17 cellular contexts compared by ENCODE assay signal in the genomic region with DNA sequence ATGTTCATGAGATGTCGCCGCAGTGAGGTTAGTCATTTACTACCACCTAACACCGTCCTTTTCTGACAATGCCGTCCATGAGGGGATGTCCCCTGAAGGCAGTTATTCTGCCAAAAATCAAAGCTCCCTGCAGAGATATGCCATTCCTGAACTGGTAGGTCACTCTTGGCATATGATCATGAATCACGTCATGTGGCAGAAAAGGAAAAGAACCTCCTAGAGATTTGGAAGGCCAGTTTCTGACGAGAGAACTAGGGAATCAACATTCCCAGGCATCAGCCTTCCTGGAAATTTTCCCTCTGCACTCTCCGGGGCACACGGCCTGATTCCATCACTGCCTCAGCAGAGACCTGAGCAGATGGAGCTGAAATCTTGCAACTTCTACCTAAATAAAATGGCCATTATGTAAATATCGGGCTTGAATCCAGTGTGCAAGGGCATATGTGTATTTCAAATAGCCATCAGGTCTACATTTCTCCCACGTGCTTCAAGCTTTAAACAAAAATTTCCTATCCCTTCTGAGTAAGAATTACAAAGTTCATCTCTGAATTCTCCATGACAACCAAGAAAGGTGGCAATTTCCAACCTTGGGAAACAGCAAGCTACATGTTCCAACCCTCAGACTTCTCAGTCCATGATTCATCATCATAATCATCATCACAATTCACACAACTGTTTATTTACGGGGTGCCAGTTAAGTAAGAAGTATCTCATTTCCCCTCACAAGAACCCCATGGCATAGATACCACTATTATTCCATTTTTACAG. TPM values are rescaled to one million over a fixed set of nuclear protein-coding genes. Genes with fewer than 3 reads are reported as not detected.
A peak's percentile ranks its signal among the peaks of the same experiment; 100 is the strongest.
DNase-seq lines count a peak whose midpoint lies in the region; ATAC-seq and TF ChIP-seq lines count a peak whose summit lies in the region.
"Had no signal": no experiment of that assay in that cellular context is flagged by ENCODE, and none has a peak within 500 bp of the region (broad histone marks: within the 10 kb centered on the region; RNA-seq: fewer than 3 reads in every experiment).

No MANE protein-coding gene starts in this region.

- H3K27ac Mint-ChIP-seq in HFFc6 (peak overlapping the region; percentile 81), T-cell (no peak overlapping the region)
- H3K27ac Mint-ChIP-seq: activated naive CD4-positive, alpha-beta T cell treated with anti-CD3 and anti-CD28 coated beads, Interleukin-2, amount 50 U/mL, for 24 hours; B cell had no signal

- in situ Hi-C loops in ACHN (cut with HindIII; ENCODE audit: low pct_ligation_motif_present, low pct_unique_long_range_greater_than_20kb, low sequenced_read_pairs) (no loop called here), brain microvascular endothelial cell (cut with HindIII; ENCODE audit: low pct_ligation_motif_present, low sequenced_read_pairs) (no loop called here)

- H3K4me2 ChIP-seq in osteoblast (ENCODE audit: insufficient read depth, low read length) = no peak overlapping the region
- H3K4me2 ChIP-seq: KMS-11 had no signal

- H3K36me3 ChIP-seq in brain microvascular endothelial cell (replicated peaks) (no peaks in the 10 kb centered on the region), right atrium auricular region (no peaks in the 10 kb centered on the region), osteoblast (ENCODE audit: insufficient read depth, low read length) (no peaks in the 10 kb centered on the region)
- H3K36me3 ChIP-seq: suprapubic skin had no signal

- peaks cover 10% of the 10 kb centered on the region for H3K4me1 Mint-ChIP-seq in HFFc6 (ENCODE audit: low read depth)
- H3K4me1 Mint-ChIP-seq in T-cell = no peaks in the 10 kb centered on the region
- H3K4me1 Mint-ChIP-seq: activated naive CD4-positive, alpha-beta T cell treated with anti-CD3 and anti-CD28 coated beads, Interleukin-2, amount 50 U/mL, for 24 hours; B cell had no signal

- H3K27me3 ChIP-seq in brain microvascular endothelial cell (replicated peaks) = no peaks in the 10 kb centered on the region
- H3K27me3 ChIP-seq in right atrium auricular region = no peaks in the 10 kb centered on the region
- no peaks in the 10 kb centered on the region for H3K27me3 ChIP-seq in osteoblast (ENCODE audit: insufficient read depth, low read length)
- H3K27me3 ChIP-seq: suprapubic skin had no signal

- no peaks in the 10 kb centered on the region for H3K27me3 Mint-ChIP-seq in HFFc6 (ENCODE audit: insufficient read depth)
- H3K27me3 Mint-ChIP-seq in T-cell = peaks cover 0 to 6% of the 10 kb centered on the region in 2 donors

- H3K79me2 ChIP-seq in osteoblast (ENCODE audit: insufficient read depth, low read length) = no peaks in the 10 kb centered on the region

- H3K4me3 ChIP-seq in brain microvascular endothelial cell (ENCODE audit: low read depth, low read length) = no peak overlapping the region
- no peak overlapping the region for H3K4me3 ChIP-seq in right atrium auricular region
- no peak overlapping the region for H3K4me3 ChIP-seq in osteoblast (ENCODE audit: insufficient read depth, low read length)
- H3K4me3 ChIP-seq: suprapubic skin had no signal

- H4K20me1 ChIP-seq in osteoblast (ENCODE audit: insufficient read depth, low read length) = no peaks in the 10 kb centered on the region

- H3K36me3 Mint-ChIP-seq in HFFc6 (ENCODE audit: low read depth) (no peaks in the 10 kb centered on the region), T-cell (no peaks in the 10 kb centered on the region)
- H3K36me3 Mint-ChIP-seq: activated naive CD4-positive, alpha-beta T cell treated with anti-CD3 and anti-CD28 coated beads, Interleukin-2, amount 50 U/mL, for 24 hours had no signal

- CTCF ChIA-PET in T-cell (lab: Charles Lee) = no interaction called here

- no peaks in the 10 kb centered on the region; the same call in 1 of the 2 replicates for H3K9me3 Mint-ChIP-seq in HFFc6
- H3K9me3 Mint-ChIP-seq in T-cell = no peaks in the 10 kb centered on the region
- H3K9me3 Mint-ChIP-seq: activated naive CD4-positive, alpha-beta T cell treated with anti-CD3 and anti-CD28 coated beads, Interleukin-2, amount 50 U/mL, for 24 hours had no signal

- H3K9me3 ChIP-seq in right atrium auricular region = no peaks in the 10 kb centered on the region
- no peaks in the 10 kb centered on the region for H3K9me3 ChIP-seq in osteoblast (ENCODE audit: low read depth, low read length)
- H3K9me3 ChIP-seq: suprapubic skin had no signal

- POLR2A ChIA-PET in T-cell (lab: Charles Lee) = interaction anchor here in 1 of 2 donors (0.6 kb wide), 1 partner anchor 905 kb away, joined by 3 read pairs; no protein-coding TSS in a partner anchor

- H3K4me1 ChIP-seq in right atrium auricular region (peaks cover 0 to 12% of the 10 kb centered on the region in 2 donors), osteoblast (ENCODE audit: insufficient read depth, low read length) (no peaks in the 10 kb centered on the region)
- H3K4me1 ChIP-seq: suprapubic skin had no signal

- ATAC-seq in T-cell (replicated peaks in 1 of 4) = no peak

- no peak overlapping the region for H2AFZ ChIP-seq in osteoblast (ENCODE audit: low read length)

- peak overlapping the region; percentile 26 for H3K27ac ChIP-seq in brain microvascular endothelial cell
- peak overlapping the region; percentile 40 to 76 for H3K27ac ChIP-seq in right atrium auricular region
- no peak overlapping the region for H3K27ac ChIP-seq in osteoblast (ENCODE audit: low read depth, low read length)
- H3K27ac ChIP-seq: KMS-11, suprapubic skin had no signal

- TF ChIP-seq CTCF in HFFc6 (IDR thresholded peaks at IDR 0.05) = no peak
- TF ChIP-seq CTCF in brain microvascular endothelial cell (IDR thresholded peaks at IDR 0.05; ENCODE audit: low read depth, low read length, missing control alignments) = no peak
- TF ChIP-seq CTCF in right atrium auricular region (IDR thresholded peaks at IDR 0.05) = no peak
- no peak for TF ChIP-seq CTCF in osteoblast (IDR thresholded peaks at IDR 0.05; ENCODE audit: extremely low read depth, low read depth, low read length)

- DNase-seq in ACHN (peak; percentile 76), HFFc6 (peak; percentile 58), brain microvascular endothelial cell (peak; percentile 67), right atrium auricular region (ENCODE audit: low spot score) (no peak), NCI-H1105 treated with DMSO at 0.1 percent for 48 hours (lab: John Stamatoyannopoulos, UW) (no peak), osteoblast (ENCODE audit: insufficient read length, low spot score, missing footprints) (no peak), T-cell (no peak), medulla oblongata (ENCODE audit: extremely low spot score) (no peak)
- DNase-seq: activated CD8-positive, alpha-beta memory T cell treated with anti-CD3 and anti-CD28 coated beads for 24 hours; effector CD8-positive, alpha-beta T cell; midbrain; NCI-H2081 had no signal

- H3K4me3 Mint-ChIP-seq in HFFc6 (peak overlapping the region; percentile 67), T-cell (no peak overlapping the region)
- H3K4me3 Mint-ChIP-seq: activated naive CD4-positive, alpha-beta T cell treated with anti-CD3 and anti-CD28 coated beads, Interleukin-2, amount 50 U/mL, for 24 hours; B cell had no signal

RNA-seq across cellular contexts. Expression of a gene that starts 46.5 kb away (rescaled TPM):
- total RNA-seq in HFFc6 (2021; fragmentation: NEBNext Ultra II Directional; extraction: Animal tissue kit (Norgen Biotek cat#: 25700)) = 1 to 10 TPM; 4.5 to 6.2 (median 5.8) TPM
- total RNA-seq in right atrium auricular region (1 to 10 TPM; 5.3 to 9.0 TPM), osteoblast (1.1 and 4.4 TPM in 2 replicates), T-cell (not detected)
- total RNA-seq: B cell; T-helper 1 cell treated with Interleukin-12 subunit alpha and Interleukin-12 subunit beta and Interleukin-4 antibody, amounts not matched to agents 30 ng/mL and 1 ng/mL, for 36 hours had no signal

Comparison
In these comparisons a context has a peak if more than half of its experiments do, and no peak if none do; other contexts are left out.
1. DNase-seq: peak in ACHN (single experiment), HFFc6 (single experiment) and brain microvascular endothelial cell (single experiment); none in right atrium auricular region (single experiment), NCI-H1105 treated with DMSO at 0.1 percent for 48 hours (single experiment), osteoblast (single experiment), T-cell (0 of 34) and medulla oblongata (single experiment).